18 cellular contexts compared by ENCODE assay signal in genomic region chr20:57600324-57601210, GRCh38. TPM values are rescaled to one million over a fixed set of nuclear protein-coding genes. Genes with fewer than 3 reads are reported as not detected.
DNase-seq lines count a peak whose midpoint lies in the region; ATAC-seq lines count a peak whose summit lies in the region.
"Had no signal": no experiment of that assay in that cellular context is flagged by ENCODE, and none has a peak within 500 bp of the region (broad histone marks: within the 10 kb centered on the region; RNA-seq: fewer than 3 reads in every experiment).

No MANE protein-coding gene starts in this region.

- no peaks in the 10 kb centered on the region for H3K4me1 ChIP-seq in right cardiac atrium (ENCODE audit: control insufficient read depth, insufficient read depth, low read length)

- intact Hi-C loops in right cardiac atrium (cut with DNase I), result no loop called here

- H3K9me3 ChIP-seq in right cardiac atrium (ENCODE audit: control insufficient read depth, low read length), result no peaks in the 10 kb centered on the region
- H3K9me3 ChIP-seq: heart left ventricle, SK-N-SH had no signal

- H3K4me3 ChIP-seq in right cardiac atrium (ENCODE audit: low read length), result no peak overlapping the region
- H3K4me3 ChIP-seq: heart left ventricle had no signal

- 85% methylated on average over 12 of the region's 12 CpGs for WGBS in right cardiac atrium

- DNase-seq in Daoy (ENCODE audit: low read depth) (peak; percentile 51), RPMI7951 (ENCODE audit: low read depth) (peak; percentile 86), iris pigment epithelial cell (ENCODE audit: low read depth) (peak; percentile 5), GOT3 (lab: John Stamatoyannopoulos, UW) (no peak), anterior cingulate cortex (lab: John Stamatoyannopoulos, UW) (no peak), RKO (ENCODE audit: low spot score) (no peak), right cardiac atrium (no peak)
- DNase-seq: activated gamma-delta T cell treated with Interleukin-2 at 50 U/mL for 16 hours, DMS 273 treated with DMSO at 0.1 percent for 48 hours, heart left ventricle, midbrain, NCI-H1694 treated with DMSO at 0.1 percent for 48 hours, NCI-H510A, SK-N-SH had no signal

- no peaks in the 10 kb centered on the region for H3K27me3 ChIP-seq in right cardiac atrium (ENCODE audit: control insufficient read depth, insufficient read depth)

- H3K27ac ChIP-seq in right cardiac atrium (ENCODE audit: low read length), result no peak overlapping the region
- H3K27ac ChIP-seq: heart left ventricle had no signal

- ATAC-seq in HG02610 (IDR thresholded peaks at IDR 0.05; ENCODE audit: unreplicated experiment), result peak; percentile 80
- no peak for ATAC-seq in right cardiac atrium
- ATAC-seq: heart left ventricle had no signal

RNA-seq across cellular contexts. Expression of gene ZBP1, which starts 19.7 kb away (rescaled TPM):
- total RNA-seq in Daoy (2014; rRNA removed; shearing (Covaris generic)), result 0.11 TPM in 1 of 2 replicates, not detected in the other
- total RNA-seq in RPMI7951 (2014; rRNA removed; shearing (Covaris generic)), result not detected in 2 replicates
- total RNA-seq in right cardiac atrium, result under 1 TPM in 2 of 4 donors, not detected in 2; 0.23 to 0.38 TPM
- polyA plus RNA-seq in right cardiac atrium, result 0.16 TPM
- total RNA-seq: astrocyte, kidney epithelial cell, temporal lobe had no signal
- polyA plus RNA-seq: SK-N-SH had no signal

RNA-seq across cellular contexts. Expression of gene PCK1, which starts 39.7 kb away (rescaled TPM):
- not detected in 2 replicates for total RNA-seq in Daoy (2014; rRNA removed; shearing (Covaris generic))
- not detected in 2 replicates for total RNA-seq in RPMI7951 (2014; rRNA removed; shearing (Covaris generic))
- total RNA-seq in right cardiac atrium, result 1 to 10 TPM in 1 of 4 donors, under 1 TPM in 3; 0.25 to 4.1 (median 0.61) TPM
- polyA plus RNA-seq in right cardiac atrium, result 1.0 TPM
- total RNA-seq: astrocyte had no signal
- polyA plus RNA-seq: SK-N-SH had no signal

Comparison
In these comparisons a context has a peak if more than half of its experiments do, and no peak if none do; other contexts are left out.
1. DNase-seq: peak in Daoy (single experiment), RPMI7951 (single experiment) and iris pigment epithelial cell (single experiment); none in GOT3 (single experiment), anterior cingulate cortex (0 of 58), RKO (single experiment) and right cardiac atrium (0 of 3).